ENCODE assay signal across 8 cellular contexts in the genomic region with DNA sequence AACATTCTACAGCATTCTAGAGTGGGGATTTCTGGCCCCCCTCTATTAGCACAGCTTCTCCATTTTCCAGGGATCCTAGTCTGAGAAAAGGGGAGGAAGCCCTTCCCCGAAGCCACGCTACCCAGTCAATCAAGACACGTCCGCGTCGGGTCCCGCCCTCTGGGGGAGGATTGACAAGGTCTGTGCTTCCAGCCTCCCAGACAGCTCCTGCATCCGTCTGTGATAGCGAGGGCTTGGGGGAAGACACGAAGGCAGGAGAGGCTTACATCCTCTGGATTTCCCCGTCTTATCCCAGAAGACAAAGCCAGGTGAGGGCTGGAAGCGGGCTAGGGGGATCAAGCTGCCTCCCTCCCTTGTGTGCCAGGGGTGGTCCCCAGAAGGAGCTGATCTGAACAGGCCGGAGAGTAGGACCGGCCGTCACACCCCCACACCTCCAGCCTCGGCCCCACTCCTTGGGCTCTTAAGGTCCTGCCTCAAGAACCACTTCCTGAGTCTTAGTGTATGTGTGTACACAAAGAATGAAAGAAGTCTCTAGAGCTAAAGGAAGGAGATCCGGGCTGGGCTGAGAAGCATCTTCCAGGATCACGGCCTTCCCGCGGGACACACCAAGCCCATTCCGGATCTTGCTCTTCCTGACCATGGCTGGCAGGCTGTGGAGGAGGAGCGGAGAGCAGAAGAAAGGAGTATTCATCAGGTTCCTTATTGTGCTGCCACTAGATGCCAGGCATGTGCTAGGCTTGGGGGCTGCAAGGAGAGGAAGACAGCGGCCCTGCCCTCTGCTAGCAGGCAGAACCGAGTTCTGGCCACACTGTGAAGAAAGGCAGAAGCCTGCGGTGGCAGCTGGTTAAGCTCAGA.
DNase-seq lines count a peak whose midpoint lies in the region; ATAC-seq and TF ChIP-seq lines count a peak whose summit lies in the region.

No MANE protein-coding gene starts in this region.

- H3K27ac ChIP-seq in 22Rv1 (peak overlapping the region; percentile 99), brain microvascular endothelial cell (peak overlapping the region; percentile 99)

- H3K4me3 ChIP-seq in brain microvascular endothelial cell (ENCODE audit: low read depth, low read length) = peak overlapping the region; percentile 94
- peak overlapping the region; percentile 90 for H3K4me3 ChIP-seq in iPS-11a (ENCODE audit: low read depth, low read length)
- peak overlapping the region; percentile 71 for H3K4me3 ChIP-seq in retinal pigment epithelial cell (ENCODE audit: low read length)

- ATAC-seq in GM18498 (IDR thresholded peaks at IDR 0.05; ENCODE audit: unreplicated experiment) (peak; percentile 52), HG02852 (IDR thresholded peaks at IDR 0.05; ENCODE audit: unreplicated experiment) (peak; percentile 64)

- H3K27me3 ChIP-seq in brain microvascular endothelial cell (replicated peaks) = no peaks in the 10 kb centered on the region

- peaks cover 24% of the 10 kb centered on the region for H3K36me3 ChIP-seq in brain microvascular endothelial cell (replicated peaks)

- no peak for TF ChIP-seq CTCF in 22Rv1 (IDR thresholded peaks at IDR 0.05)
- TF ChIP-seq CTCF in brain microvascular endothelial cell (IDR thresholded peaks at IDR 0.05; ENCODE audit: low read depth, low read length, missing control alignments) = peak; percentile 26
- TF ChIP-seq CTCF in retinal pigment epithelial cell (conservative IDR thresholded peaks at IDR 0.05; ENCODE audit: low read depth, low read length) = peak; percentile 22

- DNase-seq in NCI-H146 treated with DMSO at 0.1 percent for 48 hours (lab: John Stamatoyannopoulos, UW; ENCODE audit: unreplicated experiment) = peak; percentile 77
- DNase-seq in T-helper 2 cell = peak in 4 of 5 experiments; percentile 30 to 71 (median 44)
- DNase-seq in brain microvascular endothelial cell = peak; percentile 95
- DNase-seq in retinal pigment epithelial cell (ENCODE audit: low read depth) = no peak

- in situ Hi-C loops in brain microvascular endothelial cell (cut with HindIII; ENCODE audit: low pct_ligation_motif_present, low sequenced_read_pairs) = no loop called here
